ENCODE assay signal across 8 cellular contexts in genomic region chr22:38353142-38353629, GRCh38.
DNase-seq lines count a peak whose midpoint lies in the region; ATAC-seq and TF ChIP-seq lines count a peak whose summit lies in the region.

No MANE protein-coding gene starts in this region.

- H4K20me1 ChIP-seq in OCI-LY3 (ENCODE audit: insufficient read depth, low read length) = peaks cover 14% of the 10 kb centered on the region; the same call in 1 of the 2 replicates

- no peaks in the 10 kb centered on the region for H3K79me2 ChIP-seq in OCI-LY3 (ENCODE audit: low read length)

- H3K4me3 ChIP-seq in OCI-LY3 (ENCODE audit: low read length) (no peak overlapping the region), neutrophil (ENCODE audit: low read depth in 1 of 2, low read length in 1 of 2) (no peak overlapping the region)

- H3K27ac ChIP-seq in OCI-LY3 (ENCODE audit: low read length) = no peak overlapping the region
- peak overlapping the region; percentile 26 for H3K27ac ChIP-seq in neutrophil
- no peak overlapping the region for H3K27ac ChIP-seq in substantia nigra (ENCODE audit: low read depth, low read length, poor library complexity, severe bottlenecking)

- H2AFZ ChIP-seq in OCI-LY3 (ENCODE audit: low read depth, low read length) = no peak overlapping the region

- H3K9me3 ChIP-seq in OCI-LY3 (ENCODE audit: insufficient read depth, low read length) (no peaks in the 10 kb centered on the region), neutrophil (no peaks in the 10 kb centered on the region)

- ATAC-seq in GM18520 (IDR thresholded peaks at IDR 0.05; ENCODE audit: unreplicated experiment) = no peak

- peak; percentile 97 for TF ChIP-seq CTCF in OCI-LY3 (IDR thresholded peaks at IDR 0.05; ENCODE audit: low read depth, low read length)
- TF ChIP-seq CTCF in neutrophil (IDR thresholded peaks at IDR 0.05) = peak; percentile 97

- H3K36me3 ChIP-seq in OCI-LY3 (replicated peaks; ENCODE audit: low read depth, low read length) (peaks cover 25% of the 10 kb centered on the region), neutrophil (peaks cover 42% of the 10 kb centered on the region)

- no peaks in the 10 kb centered on the region for H3K4me1 ChIP-seq in OCI-LY3 (ENCODE audit: low read length)
- peaks cover 8 to 14% of the 10 kb centered on the region in 2 experiments for H3K4me1 ChIP-seq in neutrophil (ENCODE audit: control insufficient read depth in 1 of 2, insufficient read depth in 1 of 2, low read depth in 1 of 2, low read length in 1 of 2)

- DNase-seq in AG20443 (ENCODE audit: low spot score) = peak; percentile 95
- DNase-seq in GM19238 (ENCODE audit: insufficient read length, low spot score) = peak; percentile 71
- DNase-seq in activated T-cell treated with anti-CD3 and anti-CD28 coated beads, Interleukin-2, amount 50 U/mL, for 48 hours = peak; percentile 85 to 87
- DNase-seq in fibroblast of peridontal ligament (ENCODE audit: extremely low read depth) = peak; percentile 33
- peak in 42 of 49 donors; percentile 9 to 84 (median 42) for DNase-seq in substantia nigra (lab: John Stamatoyannopoulos, UW)

- no peak overlapping the region for H3K9ac ChIP-seq in OCI-LY3 (ENCODE audit: low read length)

- H3K27me3 ChIP-seq in OCI-LY3 (ENCODE audit: low read depth, low read length) = peaks cover under 1% of the 10 kb centered on the region
- H3K27me3 ChIP-seq in neutrophil = no peaks in the 10 kb centered on the region

- no peak overlapping the region for H3K4me2 ChIP-seq in OCI-LY3 (ENCODE audit: low read length)

Comparison
In these comparisons a context has a peak if more than half of its experiments do, and no peak if none do; other contexts are left out.
1. DNase-seq: peak in every context shown above with its lines; median percentile 95 in AG20443; 86 in activated T-cell treated with anti-CD3 and anti-CD28 coated beads, Interleukin-2, amount 50 U/mL, for 48 hours; 71 in GM19238; 42 in substantia nigra; 33 in fibroblast of peridontal ligament.